ENCODE assay signal across 15 cellular contexts in the genomic region with DNA sequence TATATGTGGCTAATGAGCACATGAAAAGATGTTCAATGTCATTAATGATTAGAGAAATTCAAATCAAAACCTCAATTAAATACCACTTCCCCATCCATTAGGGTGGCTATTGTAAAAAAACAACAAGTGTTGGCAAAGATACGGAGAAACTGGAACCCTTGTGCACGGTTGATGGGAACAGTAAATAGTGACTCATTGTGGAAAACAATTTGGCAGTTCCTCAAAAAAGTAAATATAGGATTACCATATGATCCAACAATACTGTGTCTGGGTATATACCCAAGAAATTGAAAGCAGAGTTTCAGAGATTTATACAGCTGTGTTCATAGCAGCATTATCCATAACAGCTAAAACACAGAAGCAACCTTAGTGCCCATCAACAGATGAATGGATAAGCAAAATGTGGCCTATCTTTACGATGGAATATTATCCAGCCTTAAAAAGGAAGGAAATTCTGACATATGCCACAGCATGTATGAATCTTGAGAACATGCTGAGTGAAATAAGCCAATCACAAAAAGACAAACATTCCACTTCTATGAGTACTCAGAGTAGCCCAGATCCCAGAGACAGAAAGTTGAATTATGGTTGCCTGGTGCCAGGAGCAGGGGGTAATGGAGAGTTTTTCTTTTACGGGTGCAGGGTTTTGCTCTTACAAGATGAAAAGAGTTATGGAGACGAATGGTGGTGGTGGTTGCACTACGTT. TPM values are rescaled to one million over a fixed set of nuclear protein-coding genes. Genes with fewer than 3 reads are reported as not detected.
DNase-seq lines count a peak whose midpoint lies in the region; ATAC-seq and TF ChIP-seq lines count a peak whose summit lies in the region.
"Had no signal": no experiment of that assay in that cellular context is flagged by ENCODE, and none has a peak within 500 bp of the region (broad histone marks: within the 10 kb centered on the region; RNA-seq: fewer than 3 reads in every experiment).

No MANE protein-coding gene starts in this region.

- no peak for TF ChIP-seq CTCF in fibroblast of villous mesenchyme (IDR thresholded peaks at IDR 0.05; ENCODE audit: insufficient read depth, low read depth, low read length)

- no peak for ATAC-seq in HG02588 (IDR thresholded peaks at IDR 0.05; ENCODE audit: unreplicated experiment)
- ATAC-seq in HG03460 (IDR thresholded peaks at IDR 0.05; ENCODE audit: unreplicated experiment) = no peak
- ATAC-seq: naive thymus-derived CD4-positive, alpha-beta T cell had no signal

- H3K4me1 ChIP-seq in adipocyte (ENCODE audit: control insufficient read depth, insufficient read depth, low read length) = no peaks in the 10 kb centered on the region
- H3K4me1 ChIP-seq: transverse colon had no signal

- peaks cover 23% of the 10 kb centered on the region for H3K9me3 ChIP-seq in adipocyte (ENCODE audit: control insufficient read depth, low read length)

- H3K4me3 ChIP-seq in adipocyte (ENCODE audit: low read length) (no peak overlapping the region), fibroblast of villous mesenchyme (ENCODE audit: low read depth, low read length) (no peak overlapping the region)
- H3K4me3 ChIP-seq: BLaER1 treated with 17β-estradiol and CSF1 and Interleukin-3, amounts not matched to agents 10 nM and 100 nM; esophagus squamous epithelium; transverse colon had no signal

- DNase-seq in EH (ENCODE audit: low read depth) (peak; percentile 54), NCI-H2081 treated with DMSO at 0.1 percent for 48 hours (lab: John Stamatoyannopoulos, UW) (peak; percentile 59), adipocyte (ENCODE audit: low read depth) (peak; percentile 63), fibroblast of villous mesenchyme (ENCODE audit: low read depth) (peak; percentile 20), NCI-H1436 treated with DMSO at 0.1 percent for 48 hours (lab: John Stamatoyannopoulos, UW) (no peak)
- no peak for DNase-seq in stimulated activated CD4-positive, alpha-beta T cell treated with anti-CD3 and anti-CD28 coated beads, Interleukin-2, amount 100 ng/mL, for 48 hours
- DNase-seq: activated naive CD4-positive, alpha-beta T cell treated with anti-CD3 and anti-CD28 coated beads, Interleukin-2, amount 10 ng/mL, durations not matched to agents 7 days and 5 days; esophagus squamous epithelium; naive thymus-derived CD4-positive, alpha-beta T cell; NCI-H187; retina; transverse colon had no signal

- peaks cover 7% of the 10 kb centered on the region for H3K27me3 ChIP-seq in adipocyte (replicated peaks; ENCODE audit: control insufficient read depth, insufficient read depth, low read length)
- H3K27me3 ChIP-seq: transverse colon had no signal

- no peak overlapping the region for H3K9ac ChIP-seq in adipocyte (ENCODE audit: low read length)
- H3K9ac ChIP-seq: BLaER1 treated with 17β-estradiol and CSF1 and Interleukin-3, amounts not matched to agents 10 nM and 100 nM had no signal

- H3K36me3 ChIP-seq in adipocyte (ENCODE audit: control insufficient read depth, insufficient read depth, low read length, severe bottlenecking) = no peaks in the 10 kb centered on the region
- H3K36me3 ChIP-seq: esophagus squamous epithelium, transverse colon had no signal

RNA-seq across cellular contexts. Expression of a gene that starts 41.4 kb away (rescaled TPM):
- not detected in 2 replicates for total RNA-seq in fibroblast of villous mesenchyme
- total RNA-seq: esophagus squamous epithelium; naive thymus-derived CD4-positive, alpha-beta T cell; transverse colon had no signal

RNA-seq across cellular contexts. Expression of a gene that starts 57.9 kb away (rescaled TPM):
- total RNA-seq in fibroblast of villous mesenchyme = under 0.01 TPM in 2 replicates

Comparison
In these comparisons a context has a peak if more than half of its experiments do, and no peak if none do; other contexts are left out.
1. DNase-seq: peak in EH (single experiment), NCI-H2081 treated with DMSO at 0.1 percent for 48 hours (single experiment), adipocyte (single experiment) and fibroblast of villous mesenchyme (single experiment); none in stimulated activated CD4-positive, alpha-beta T cell treated with anti-CD3 and anti-CD28 coated beads, Interleukin-2, amount 100 ng/mL, for 48 hours (0 of 2) and NCI-H1436 treated with DMSO at 0.1 percent for 48 hours (single experiment).